15 cellular contexts compared by ENCODE assay signal in the genomic region with DNA sequence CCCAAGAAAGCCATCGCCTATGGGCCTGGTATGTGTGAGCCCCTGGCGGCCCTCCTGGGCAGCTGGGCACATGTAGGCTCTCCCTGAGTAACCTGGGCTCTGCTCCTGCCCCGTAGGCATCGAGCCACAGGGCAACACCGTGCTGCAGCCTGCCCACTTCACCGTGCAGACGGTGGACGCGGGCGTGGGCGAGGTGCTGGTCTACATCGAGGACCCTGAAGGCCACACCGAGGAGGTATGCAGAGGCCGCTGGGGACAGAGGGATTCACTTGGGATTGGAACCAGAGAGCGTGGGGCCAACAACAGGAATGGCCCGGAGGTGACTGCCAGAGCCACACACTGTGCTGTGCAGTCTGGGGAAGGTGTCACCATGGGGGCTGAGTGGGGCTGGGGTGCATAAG. TPM values are rescaled to one million over a fixed set of nuclear protein-coding genes. Genes with fewer than 3 reads are reported as not detected.
"Had no signal": no experiment of that assay in that cellular context is flagged by ENCODE, and none has a peak within 500 bp of the region (broad histone marks: within the 10 kb centered on the region; RNA-seq: fewer than 3 reads in every experiment).

No MANE protein-coding gene starts in this region.

- H3K9me3 ChIP-seq: mucosa of descending colon, prostate gland, stomach, tibial nerve had no signal

- H3K4me1 ChIP-seq: prostate gland had no signal

- ATAC-seq: activated T-cell treated with anti-CD3 and anti-CD28 coated beads, Interleukin-2, amount 50 U/mL, for 72 hours; mucosa of descending colon; natural killer cell had no signal

- H3K4me3 ChIP-seq: mucosa of descending colon, prostate gland, stomach, tibial nerve had no signal

- H3K36me3 ChIP-seq: prostate gland had no signal

- H3K27ac ChIP-seq: prostate gland, tibial nerve had no signal

- FAIRE-seq: astrocyte had no signal

- DNase-seq: activated CD4-positive, alpha-beta T cell treated with anti-CD3 and anti-CD28 coated beads for 1 hour; activated CD4-positive, alpha-beta T cell treated with anti-CD3 and anti-CD28 coated beads, Interleukin-2, amount 50 U/mL, for 48 hours; activated T-cell treated with anti-CD3 and anti-CD28 coated beads, Interleukin-2, amount 50 U/mL, for 72 hours; cortex of kidney; effector memory CD4-positive, alpha-beta T cell; immature natural killer cell; mucosa of descending colon; natural killer cell; stimulated activated CD4-positive, alpha-beta T cell treated with anti-CD3 and anti-CD28 coated beads, Interleukin-15, amount 100 ng/mL, for 24 hours; stimulated activated CD4-positive, alpha-beta T cell treated with anti-CD3 and anti-CD28 coated beads, Interleukin-4, amount 100 ng/mL, for 4 hours; stomach; T-helper 9 cell had no signal

RNA-seq across cellular contexts. Expression of a gene that starts 7.3 kb away (rescaled TPM):
- polyA plus RNA-seq: immature natural killer cell had no signal
